ENCODE assay signal across 1 cellular context in the genomic region with DNA sequence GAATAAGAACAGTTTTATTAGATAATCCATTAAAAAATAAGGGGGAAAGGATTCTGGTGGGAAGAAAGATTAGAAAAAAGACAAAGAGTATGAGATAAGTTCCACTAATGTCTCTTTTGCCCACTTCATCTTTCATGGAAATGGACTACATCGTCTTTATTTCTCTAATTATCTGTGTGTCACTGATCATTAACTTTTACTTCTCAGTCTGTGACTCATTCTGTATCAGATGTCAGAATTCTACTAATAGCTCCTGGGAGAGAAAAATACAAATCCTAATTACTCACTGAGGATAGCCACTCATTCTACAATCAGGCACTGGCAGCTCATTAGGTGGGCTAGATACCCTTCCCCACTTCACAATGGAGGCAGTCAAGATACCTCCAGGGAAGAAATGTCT.
TF ChIP-seq lines count a peak whose summit lies in the region.

No MANE protein-coding gene starts in this region.

TF ChIP-seq in SK-N-SH treated with all-trans-retinoic acid at 6 μM for 48 hours, 23 proteins besides CTCF, POLR2A, EP300 and RAD21 (continued from another document):
- TF ChIP-seq, protein P1, sequence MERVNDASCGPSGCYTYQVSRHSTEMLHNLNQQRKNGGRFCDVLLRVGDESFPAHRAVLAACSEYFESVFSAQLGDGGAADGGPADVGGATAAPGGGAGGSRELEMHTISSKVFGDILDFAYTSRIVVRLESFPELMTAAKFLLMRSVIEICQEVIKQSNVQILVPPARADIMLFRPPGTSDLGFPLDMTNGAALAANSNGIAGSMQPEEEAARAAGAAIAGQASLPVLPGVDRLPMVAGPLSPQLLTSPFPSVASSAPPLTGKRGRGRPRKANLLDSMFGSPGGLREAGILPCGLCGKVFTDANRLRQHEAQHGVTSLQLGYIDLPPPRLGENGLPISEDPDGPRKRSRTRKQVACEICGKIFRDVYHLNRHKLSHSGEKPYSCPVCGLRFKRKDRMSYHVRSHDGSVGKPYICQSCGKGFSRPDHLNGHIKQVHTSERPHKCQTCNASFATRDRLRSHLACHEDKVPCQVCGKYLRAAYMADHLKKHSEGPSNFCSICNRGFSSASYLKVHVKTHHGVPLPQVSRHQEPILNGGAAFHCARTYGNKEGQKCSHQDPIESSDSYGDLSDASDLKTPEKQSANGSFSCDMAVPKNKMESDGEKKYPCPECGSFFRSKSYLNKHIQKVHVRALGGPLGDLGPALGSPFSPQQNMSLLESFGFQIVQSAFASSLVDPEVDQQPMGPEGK (CRISPR knock-in tag; IDR thresholded peaks at IDR 0.05; ENCODE audit: borderline replicate concordance): no peak
TF ChIP-seq in SK-N-SH treated with all-trans-retinoic acid at 6 μM for 48 hours: peak in this region for 0.
